In the genomic region with DNA sequence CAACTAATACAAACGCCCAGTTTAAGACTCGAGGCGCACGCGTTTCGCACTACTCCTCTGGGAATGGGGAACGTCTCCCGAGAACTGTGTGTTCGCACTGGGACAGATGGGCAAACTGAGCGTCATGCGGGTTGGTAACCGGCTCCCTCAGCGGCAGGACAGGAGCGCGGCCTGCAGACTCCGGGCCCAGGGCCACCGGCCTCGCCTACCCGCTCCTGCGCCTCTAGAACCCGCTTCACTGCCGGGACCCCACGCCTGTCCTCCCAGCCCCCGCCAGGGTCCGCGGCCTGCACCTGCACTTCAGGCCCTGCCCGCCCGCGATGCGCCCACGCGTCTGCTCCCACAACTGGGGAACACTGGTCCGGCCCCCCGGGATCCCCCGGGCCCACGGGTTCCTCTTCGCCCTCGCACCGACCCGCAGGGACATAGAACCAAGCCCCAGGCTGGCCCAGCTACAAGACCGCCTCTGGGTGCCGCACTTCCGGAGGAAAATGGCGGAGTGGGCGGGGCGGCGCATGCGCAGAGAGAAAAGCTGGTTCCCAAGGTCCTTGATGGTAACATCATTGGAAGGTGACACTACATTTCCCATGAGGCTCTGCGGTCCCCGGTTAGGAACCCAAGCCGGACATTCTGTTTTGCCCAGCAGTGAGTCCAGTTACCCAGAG, we compare ENCODE assay signal across 8 cellular contexts. TPM values are rescaled to one million over a fixed set of nuclear protein-coding genes. Genes with fewer than 3 reads are reported as not detected.
DNase-seq lines count a peak whose midpoint lies in the region; ATAC-seq and TF ChIP-seq lines count a peak whose summit lies in the region.
"Not testable (repeated sequence)": the region's sequence is repeated elsewhere in the genome, so short reads cannot be mapped to it uniquely, and the experiment has no call there.

ZNF717 (minus strand) TSS at position 459 of the 665 bp plus-strand sequence. CDS start 2,187 bp downstream, outside the sequence.

- not testable (repeated sequence) for H3K4me2 ChIP-seq in smooth muscle cell

- H3F3A ChIP-seq in smooth muscle cell (ENCODE audit: low read depth): not testable (repeated sequence)

- not testable (repeated sequence) for TF ChIP-seq CTCF in GM10266 (IDR thresholded peaks at IDR 0.05; ENCODE audit: control insufficient read depth, insufficient read depth, low read depth, missing control alignments); lower leg skin (IDR thresholded peaks at IDR 0.05); smooth muscle cell (IDR thresholded peaks at IDR 0.05; ENCODE audit: borderline replicate concordance, insufficient read depth, poor library complexity, severe bottlenecking)
- TF ChIP-seq CTCF in upper lobe of right lung (IDR thresholded peaks at IDR 0.05): peak; percentile 29

- H3K27me3 ChIP-seq in endocrine pancreas (ENCODE audit: control insufficient read depth, insufficient read depth, low read length); smooth muscle cell (ENCODE audit: low read depth); upper lobe of right lung: not testable (repeated sequence)

- not testable (repeated sequence) for H3K79me2 ChIP-seq in smooth muscle cell (ENCODE audit: low read depth)

- peak within 1 kb of the TSS; percentile 81 for H3K9ac ChIP-seq in endocrine pancreas (ENCODE audit: control insufficient read depth, insufficient read depth, low read length)
- H3K9ac ChIP-seq in smooth muscle cell (ENCODE audit: low read depth): not testable (repeated sequence)

- H3K9me3 ChIP-seq in endocrine pancreas (ENCODE audit: control insufficient read depth, low read length); smooth muscle cell (replicated peaks; ENCODE audit: low read depth); upper lobe of right lung: not testable (repeated sequence)

- peak; percentile 29 for ATAC-seq in upper lobe of right lung

- peaks cover 44% of the 10 kb centered on the region for H3K9me3 Mint-ChIP-seq in activated T-helper 1 cell treated with anti-CD3 and anti-CD28 coated beads, Interleukin-12 subunit alpha, Interleukin-12 subunit beta, Interleukin-2, Interleukin-4 antibody, amounts not matched to agents 30 ng/mL and 10 ng/mL and 1 ng/mL, durations not matched to agents 14 hours and 24 hours and 36 hours

- H3K4me3 ChIP-seq in endocrine pancreas (ENCODE audit: control insufficient read depth, insufficient read depth, low read length) (peak within 1 kb of the TSS; percentile 84), lower leg skin (ENCODE audit: low read depth, poor library complexity, severe bottlenecking) (peak within 1 kb of the TSS; percentile 47), smooth muscle cell (peak within 1 kb of the TSS; percentile 16), upper lobe of right lung (peak within 1 kb of the TSS; percentile 77)

- peaks cover 21% of the 10 kb centered on the region for H3K36me3 Mint-ChIP-seq in activated T-helper 1 cell treated with anti-CD3 and anti-CD28 coated beads, Interleukin-12 subunit alpha, Interleukin-12 subunit beta, Interleukin-2, Interleukin-4 antibody, amounts not matched to agents 30 ng/mL and 10 ng/mL and 1 ng/mL, durations not matched to agents 14 hours and 24 hours and 36 hours (ENCODE audit: low read depth)

- not testable (repeated sequence) for H3K4me1 ChIP-seq in endocrine pancreas (ENCODE audit: control insufficient read depth, insufficient read depth, low read length); smooth muscle cell (ENCODE audit: low read depth); upper lobe of right lung

- not testable (repeated sequence) for H3K27ac ChIP-seq in smooth muscle cell (ENCODE audit: low read depth)
- peak within 1 kb of the TSS; percentile 92 for H3K27ac ChIP-seq in upper lobe of right lung

- H3K27ac Mint-ChIP-seq in activated T-helper 1 cell treated with anti-CD3 and anti-CD28 coated beads, Interleukin-12 subunit alpha, Interleukin-12 subunit beta, Interleukin-2, Interleukin-4 antibody, amounts not matched to agents 30 ng/mL and 10 ng/mL and 1 ng/mL, durations not matched to agents 14 hours and 24 hours and 36 hours: peak within 1 kb of the TSS; percentile 87

- DNase-seq in GM10266 (ENCODE audit: extremely low spot score) (peak; percentile 9), MV-4-11 (lab: John Stamatoyannopoulos, UW) (peak; percentile 80), SKM-1 (lab: John Stamatoyannopoulos, UW; ENCODE audit: unreplicated experiment) (peak; percentile 9), lower leg skin (ENCODE audit: low spot score in 2 of 2) (peak; percentile 94 to 99), smooth muscle cell (lab: John Stamatoyannopoulos, UW; ENCODE audit: unreplicated experiment) (peak; percentile 5), upper lobe of right lung (peak; percentile 98)
- DNase-seq in activated T-helper 1 cell treated with anti-CD3 and anti-CD28 coated beads, Interleukin-12 subunit alpha, Interleukin-12 subunit beta, Interleukin-2, Interleukin-4 antibody, amounts not matched to agents 30 ng/mL and 10 ng/mL and 1 ng/mL, durations not matched to agents 14 hours and 24 hours and 36 hours (ENCODE audit: low spot score): peak; percentile 87

- TF ChIP-seq POLR2A in lower leg skin (IDR thresholded peaks at IDR 0.05): not testable (repeated sequence)

- H4K20me1 ChIP-seq in smooth muscle cell (ENCODE audit: low read depth): not testable (repeated sequence)

- not testable (repeated sequence) for H2AFZ ChIP-seq in smooth muscle cell (ENCODE audit: low read depth)

- peak within 1 kb of the TSS; percentile 86 for H3K4me3 Mint-ChIP-seq in activated T-helper 1 cell treated with anti-CD3 and anti-CD28 coated beads, Interleukin-12 subunit alpha, Interleukin-12 subunit beta, Interleukin-2, Interleukin-4 antibody, amounts not matched to agents 30 ng/mL and 10 ng/mL and 1 ng/mL, durations not matched to agents 14 hours and 24 hours and 36 hours

- peaks cover 19% of the 10 kb centered on the region for H3K36me3 ChIP-seq in endocrine pancreas (ENCODE audit: control insufficient read depth, insufficient read depth, low read length)
- H3K36me3 ChIP-seq in smooth muscle cell (ENCODE audit: low read depth); upper lobe of right lung: not testable (repeated sequence)

- not testable (repeated sequence) for H3K4me1 Mint-ChIP-seq in activated T-helper 1 cell treated with anti-CD3 and anti-CD28 coated beads, Interleukin-12 subunit alpha, Interleukin-12 subunit beta, Interleukin-2, Interleukin-4 antibody, amounts not matched to agents 30 ng/mL and 10 ng/mL and 1 ng/mL, durations not matched to agents 14 hours and 24 hours and 36 hours (ENCODE audit: low read depth)

- intact Hi-C loops in activated T-helper 1 cell treated with anti-CD3 and anti-CD28 coated beads, Interleukin-12 subunit alpha, Interleukin-12 subunit beta, Interleukin-2, Interleukin-4 antibody, amounts not matched to agents 30 ng/mL and 10 ng/mL and 1 ng/mL, durations not matched to agents 14 hours and 24 hours and 36 hours (cut with micrococcal nuclease): loop anchor here (10.0 kb wide), 1 partner anchor 350 kb away; no protein-coding TSS in a partner anchor
- intact Hi-C loops in lower leg skin (cut with DNase I; ENCODE audit: low total_unique reads); upper lobe of right lung (cut with DNase I): not testable (repeated sequence)

- not testable (repeated sequence) for H3K27me3 Mint-ChIP-seq in activated T-helper 1 cell treated with anti-CD3 and anti-CD28 coated beads, Interleukin-12 subunit alpha, Interleukin-12 subunit beta, Interleukin-2, Interleukin-4 antibody, amounts not matched to agents 30 ng/mL and 10 ng/mL and 1 ng/mL, durations not matched to agents 14 hours and 24 hours and 36 hours (ENCODE audit: insufficient read depth)

- WGBS in lower leg skin, 2 donors: 5 to 8% methylated on average over 31 to 44 of the region's 51 CpGs
- WGBS in smooth muscle cell (ENCODE audit: low lambda C conversion rate): 94% methylated on average over 48 of the region's 51 CpGs

RNA-seq across cellular contexts. Expression of gene ZNF717, which starts in this region (rescaled TPM):
- total RNA-seq in activated T-helper 1 cell treated with anti-CD3 and anti-CD28 coated beads, Interleukin-12 subunit alpha, Interleukin-12 subunit beta, Interleukin-2, Interleukin-4 antibody, amounts not matched to agents 30 ng/mL and 10 ng/mL and 1 ng/mL, durations not matched to agents 14 hours and 24 hours and 36 hours: 5.6 and 6.4 TPM in 2 replicates
- total RNA-seq in lower leg skin (10 to 100 TPM in 3 of 4 donors, 1 to 10 TPM in 1; 9.7 to 24.7 (median 14.0) TPM), smooth muscle cell (1.3 and 1.4 TPM in 2 replicates), upper lobe of right lung (11.0 TPM)
- polyA plus RNA-seq in smooth muscle cell: 0.09 and 1.4 TPM in 2 replicates

Comparison
In these comparisons a context has a peak if more than half of its experiments do, and no peak if none do; other contexts are left out.
1. DNase-seq: peak in every context shown above with its lines; median percentile 98 in upper lobe of right lung; 96 in lower leg skin; 87 in activated T-helper 1 cell treated with anti-CD3 and anti-CD28 coated beads, Interleukin-12 subunit alpha, Interleukin-12 subunit beta, Interleukin-2, Interleukin-4 antibody, amounts not matched to agents 30 ng/mL and 10 ng/mL and 1 ng/mL, durations not matched to agents 14 hours and 24 hours and 36 hours; 80 in MV-4-11; 9 in GM10266; 9 in SKM-1; 5 in smooth muscle cell.
2. H3K4me3 ChIP-seq: peak in every context shown above with its lines; median percentile 84 in endocrine pancreas; 77 in upper lobe of right lung; 47 in lower leg skin; 16 in smooth muscle cell.